Comparison of ENCODE assay signal across 7 cellular contexts in genomic region chr10:66886848-66887247, GRCh38. TPM values are rescaled to one million over a fixed set of nuclear protein-coding genes. Genes with fewer than 3 reads are reported as not detected.
"Had no signal": no experiment of that assay in that cellular context is flagged by ENCODE, and none has a peak within 500 bp of the region (broad histone marks: within the 10 kb centered on the region; RNA-seq: fewer than 3 reads in every experiment).

No MANE protein-coding gene starts in this region.

- FAIRE-seq: HepG2, HTR-8/SVneo, K562 had no signal

- DNase-seq: IMR-90, KBM-7 had no signal

- H3K27ac ChIP-seq: HL-60 had no signal

- H3K4me3 ChIP-seq: K562 had no signal

RNA-seq across cellular contexts. Expression of gene LRRTM3, which starts 39.0 kb away (rescaled TPM):
- polyA plus RNA-seq: HepG2, IgD-negative memory B cell, IMR-90, K562 had no signal
